ENCODE assay signal across 1 cellular context in the genomic region with DNA sequence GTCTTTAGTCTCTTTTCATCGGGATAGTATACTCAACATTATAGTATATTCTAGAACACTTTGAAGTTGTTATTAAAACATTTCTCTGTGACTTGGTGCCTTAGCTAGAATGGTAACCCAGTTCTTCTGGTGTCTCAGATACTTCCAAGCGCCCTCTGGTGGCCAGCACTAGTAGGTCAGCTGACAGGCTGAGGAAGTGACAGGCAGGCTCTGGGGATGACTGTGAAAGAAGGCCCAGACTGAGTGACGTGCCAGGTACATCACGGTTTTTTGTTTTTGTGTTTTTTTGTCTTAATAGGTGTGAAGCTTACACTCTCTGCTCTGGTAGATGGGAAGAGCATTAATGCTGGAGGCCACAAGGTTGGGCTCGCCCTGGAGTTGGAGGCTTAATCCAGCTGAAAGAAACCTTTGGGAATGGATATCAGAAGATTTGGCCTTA.
TF ChIP-seq lines count a peak whose summit lies in the region.

No MANE protein-coding gene starts in this region.

TF ChIP-seq in GM12878, 131 proteins besides CTCF, POLR2A, EP300 and RAD21 (continued from another document and continues in another):
- TF ChIP-seq, protein P1, sequence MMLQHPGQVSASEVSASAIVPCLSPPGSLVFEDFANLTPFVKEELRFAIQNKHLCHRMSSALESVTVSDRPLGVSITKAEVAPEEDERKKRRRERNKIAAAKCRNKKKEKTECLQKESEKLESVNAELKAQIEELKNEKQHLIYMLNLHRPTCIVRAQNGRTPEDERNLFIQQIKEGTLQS (IDR thresholded peaks at IDR 0.05; ENCODE audit: borderline replicate concordance, extremely low read depth, low read depth, low read length) = peak; percentile 54; the same call in 1 of the 2 replicates
- peak; percentile 85 for TF ChIP-seq RAD51 (IDR thresholded peaks at IDR 0.05)
- TF ChIP-seq POU2F2 (IDR thresholded peaks at IDR 0.05; ENCODE audit: borderline replicate concordance, low read depth, low read length) = no peak
- TF ChIP-seq ESRRA (IDR thresholded peaks at IDR 0.05; ENCODE audit: low read length) = no peak
- no peak for TF ChIP-seq HCFC1 (IDR thresholded peaks at IDR 0.05; ENCODE audit: low read length)
- TF ChIP-seq CREB1 (IDR thresholded peaks at IDR 0.05; ENCODE audit: low read depth) = peak; percentile 82
- peak; percentile 80 for TF ChIP-seq SMC3 (IDR thresholded peaks at IDR 0.05; ENCODE audit: borderline replicate concordance, low read length)
- no peak for TF ChIP-seq TCF3 (IDR thresholded peaks at IDR 0.05; ENCODE audit: borderline replicate concordance, insufficient read depth, low read depth, low read length)
- TF ChIP-seq, protein P2, sequence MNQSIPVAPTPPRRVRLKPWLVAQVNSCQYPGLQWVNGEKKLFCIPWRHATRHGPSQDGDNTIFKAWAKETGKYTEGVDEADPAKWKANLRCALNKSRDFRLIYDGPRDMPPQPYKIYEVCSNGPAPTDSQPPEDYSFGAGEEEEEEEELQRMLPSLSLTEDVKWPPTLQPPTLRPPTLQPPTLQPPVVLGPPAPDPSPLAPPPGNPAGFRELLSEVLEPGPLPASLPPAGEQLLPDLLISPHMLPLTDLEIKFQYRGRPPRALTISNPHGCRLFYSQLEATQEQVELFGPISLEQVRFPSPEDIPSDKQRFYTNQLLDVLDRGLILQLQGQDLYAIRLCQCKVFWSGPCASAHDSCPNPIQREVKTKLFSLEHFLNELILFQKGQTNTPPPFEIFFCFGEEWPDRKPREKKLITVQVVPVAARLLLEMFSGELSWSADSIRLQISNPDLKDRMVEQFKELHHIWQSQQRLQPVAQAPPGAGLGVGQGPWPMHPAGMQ (IDR thresholded peaks at IDR 0.05; ENCODE audit: borderline replicate concordance) = no peak
- TF ChIP-seq ZZZ3 (IDR thresholded peaks at IDR 0.05; ENCODE audit: control insufficient read depth, insufficient read length, low read depth) = no peak
- no peak for TF ChIP-seq ETV6 (conservative IDR thresholded peaks at IDR 0.05 in 1 of 2, IDR thresholded peaks at IDR 0.05 in 1 of 2; ENCODE audit: borderline replicate concordance in 1 of 2, low read depth in 1 of 2)
- no peak for TF ChIP-seq CHD4 (IDR thresholded peaks at IDR 0.05)
- TF ChIP-seq SMAD5 (IDR thresholded peaks at IDR 0.05; ENCODE audit: low read depth) = no peak
- peak; percentile 68 for TF ChIP-seq YY1 (IDR thresholded peaks at IDR 0.05; ENCODE audit: low read depth, low read length)
- TF ChIP-seq, protein P3, sequence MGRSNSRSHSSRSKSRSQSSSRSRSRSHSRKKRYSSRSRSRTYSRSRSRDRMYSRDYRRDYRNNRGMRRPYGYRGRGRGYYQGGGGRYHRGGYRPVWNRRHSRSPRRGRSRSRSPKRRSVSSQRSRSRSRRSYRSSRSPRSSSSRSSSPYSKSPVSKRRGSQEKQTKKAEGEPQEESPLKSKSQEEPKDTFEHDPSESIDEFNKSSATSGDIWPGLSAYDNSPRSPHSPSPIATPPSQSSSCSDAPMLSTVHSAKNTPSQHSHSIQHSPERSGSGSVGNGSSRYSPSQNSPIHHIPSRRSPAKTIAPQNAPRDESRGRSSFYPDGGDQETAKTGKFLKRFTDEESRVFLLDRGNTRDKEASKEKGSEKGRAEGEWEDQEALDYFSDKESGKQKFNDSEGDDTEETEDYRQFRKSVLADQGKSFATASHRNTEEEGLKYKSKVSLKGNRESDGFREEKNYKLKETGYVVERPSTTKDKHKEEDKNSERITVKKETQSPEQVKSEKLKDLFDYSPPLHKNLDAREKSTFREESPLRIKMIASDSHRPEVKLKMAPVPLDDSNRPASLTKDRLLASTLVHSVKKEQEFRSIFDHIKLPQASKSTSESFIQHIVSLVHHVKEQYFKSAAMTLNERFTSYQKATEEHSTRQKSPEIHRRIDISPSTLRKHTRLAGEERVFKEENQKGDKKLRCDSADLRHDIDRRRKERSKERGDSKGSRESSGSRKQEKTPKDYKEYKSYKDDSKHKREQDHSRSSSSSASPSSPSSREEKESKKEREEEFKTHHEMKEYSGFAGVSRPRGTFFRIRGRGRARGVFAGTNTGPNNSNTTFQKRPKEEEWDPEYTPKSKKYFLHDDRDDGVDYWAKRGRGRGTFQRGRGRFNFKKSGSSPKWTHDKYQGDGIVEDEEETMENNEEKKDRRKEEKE (IDR thresholded peaks at IDR 0.05) = no peak
- peak; percentile 93 for TF ChIP-seq HDGF (IDR thresholded peaks at IDR 0.05)
- TF ChIP-seq, protein P4, sequence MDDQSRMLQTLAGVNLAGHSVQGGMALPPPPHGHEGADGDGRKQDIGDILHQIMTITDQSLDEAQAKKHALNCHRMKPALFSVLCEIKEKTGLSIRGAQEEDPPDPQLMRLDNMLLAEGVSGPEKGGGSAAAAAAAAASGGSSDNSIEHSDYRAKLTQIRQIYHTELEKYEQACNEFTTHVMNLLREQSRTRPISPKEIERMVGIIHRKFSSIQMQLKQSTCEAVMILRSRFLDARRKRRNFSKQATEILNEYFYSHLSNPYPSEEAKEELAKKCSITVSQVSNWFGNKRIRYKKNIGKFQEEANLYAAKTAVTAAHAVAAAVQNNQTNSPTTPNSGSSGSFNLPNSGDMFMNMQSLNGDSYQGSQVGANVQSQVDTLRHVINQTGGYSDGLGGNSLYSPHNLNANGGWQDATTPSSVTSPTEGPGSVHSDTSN (IDR thresholded peaks at IDR 0.05; ENCODE audit: insufficient replicate concordance, low read depth, low read length) = peak; percentile 86
- peak; percentile 40; the same call in 1 of the 2 replicates for TF ChIP-seq RB1 (IDR thresholded peaks at IDR 0.05; ENCODE audit: borderline replicate concordance)
- TF ChIP-seq SRF (IDR thresholded peaks at IDR 0.05; ENCODE audit: low read depth in 2 of 2, low read length in 2 of 2) = no peak
- 0 out of 2 replicates have a peak, but pooled peaks have one; percentile 23 for TF ChIP-seq WRNIP1 (IDR thresholded peaks at IDR 0.05; ENCODE audit: borderline replicate concordance, low read depth, low read length)
- TF ChIP-seq RUNX3 (IDR thresholded peaks at IDR 0.05; ENCODE audit: low read length) = no peak; the same call in 1 of the 2 replicates
- TF ChIP-seq RELA (IDR thresholded peaks at IDR 0.05; ENCODE audit: borderline replicate concordance, partially characterized antibody) = no peak
- no peak for TF ChIP-seq TARDBP (IDR thresholded peaks at IDR 0.05; ENCODE audit: borderline replicate concordance)
- TF ChIP-seq, protein P5, sequence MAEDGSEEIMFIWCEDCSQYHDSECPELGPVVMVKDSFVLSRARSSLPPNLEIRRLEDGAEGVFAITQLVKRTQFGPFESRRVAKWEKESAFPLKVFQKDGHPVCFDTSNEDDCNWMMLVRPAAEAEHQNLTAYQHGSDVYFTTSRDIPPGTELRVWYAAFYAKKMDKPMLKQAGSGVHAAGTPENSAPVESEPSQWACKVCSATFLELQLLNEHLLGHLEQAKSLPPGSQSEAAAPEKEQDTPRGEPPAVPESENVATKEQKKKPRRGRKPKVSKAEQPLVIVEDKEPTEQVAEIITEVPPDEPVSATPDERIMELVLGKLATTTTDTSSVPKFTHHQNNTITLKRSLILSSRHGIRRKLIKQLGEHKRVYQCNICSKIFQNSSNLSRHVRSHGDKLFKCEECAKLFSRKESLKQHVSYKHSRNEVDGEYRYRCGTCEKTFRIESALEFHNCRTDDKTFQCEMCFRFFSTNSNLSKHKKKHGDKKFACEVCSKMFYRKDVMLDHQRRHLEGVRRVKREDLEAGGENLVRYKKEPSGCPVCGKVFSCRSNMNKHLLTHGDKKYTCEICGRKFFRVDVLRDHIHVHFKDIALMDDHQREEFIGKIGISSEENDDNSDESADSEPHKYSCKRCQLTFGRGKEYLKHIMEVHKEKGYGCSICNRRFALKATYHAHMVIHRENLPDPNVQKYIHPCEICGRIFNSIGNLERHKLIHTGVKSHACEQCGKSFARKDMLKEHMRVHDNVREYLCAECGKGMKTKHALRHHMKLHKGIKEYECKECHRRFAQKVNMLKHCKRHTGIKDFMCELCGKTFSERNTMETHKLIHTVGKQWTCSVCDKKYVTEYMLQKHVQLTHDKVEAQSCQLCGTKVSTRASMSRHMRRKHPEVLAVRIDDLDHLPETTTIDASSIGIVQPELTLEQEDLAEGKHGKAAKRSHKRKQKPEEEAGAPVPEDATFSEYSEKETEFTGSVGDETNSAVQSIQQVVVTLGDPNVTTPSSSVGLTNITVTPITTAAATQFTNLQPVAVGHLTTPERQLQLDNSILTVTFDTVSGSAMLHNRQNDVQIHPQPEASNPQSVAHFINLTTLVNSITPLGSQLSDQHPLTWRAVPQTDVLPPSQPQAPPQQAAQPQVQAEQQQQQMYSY (CRISPR knock-in tag; IDR thresholded peaks at IDR 0.05) = no peak
- TF ChIP-seq DPF2 (IDR thresholded peaks at IDR 0.05) = no peak
- TF ChIP-seq, protein P6, sequence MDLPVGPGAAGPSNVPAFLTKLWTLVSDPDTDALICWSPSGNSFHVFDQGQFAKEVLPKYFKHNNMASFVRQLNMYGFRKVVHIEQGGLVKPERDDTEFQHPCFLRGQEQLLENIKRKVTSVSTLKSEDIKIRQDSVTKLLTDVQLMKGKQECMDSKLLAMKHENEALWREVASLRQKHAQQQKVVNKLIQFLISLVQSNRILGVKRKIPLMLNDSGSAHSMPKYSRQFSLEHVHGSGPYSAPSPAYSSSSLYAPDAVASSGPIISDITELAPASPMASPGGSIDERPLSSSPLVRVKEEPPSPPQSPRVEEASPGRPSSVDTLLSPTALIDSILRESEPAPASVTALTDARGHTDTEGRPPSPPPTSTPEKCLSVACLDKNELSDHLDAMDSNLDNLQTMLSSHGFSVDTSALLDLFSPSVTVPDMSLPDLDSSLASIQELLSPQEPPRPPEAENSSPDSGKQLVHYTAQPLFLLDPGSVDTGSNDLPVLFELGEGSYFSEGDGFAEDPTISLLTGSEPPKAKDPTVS (IDR thresholded peaks at IDR 0.05; ENCODE audit: low read depth, low read length) = no peak
- TF ChIP-seq, protein P7, sequence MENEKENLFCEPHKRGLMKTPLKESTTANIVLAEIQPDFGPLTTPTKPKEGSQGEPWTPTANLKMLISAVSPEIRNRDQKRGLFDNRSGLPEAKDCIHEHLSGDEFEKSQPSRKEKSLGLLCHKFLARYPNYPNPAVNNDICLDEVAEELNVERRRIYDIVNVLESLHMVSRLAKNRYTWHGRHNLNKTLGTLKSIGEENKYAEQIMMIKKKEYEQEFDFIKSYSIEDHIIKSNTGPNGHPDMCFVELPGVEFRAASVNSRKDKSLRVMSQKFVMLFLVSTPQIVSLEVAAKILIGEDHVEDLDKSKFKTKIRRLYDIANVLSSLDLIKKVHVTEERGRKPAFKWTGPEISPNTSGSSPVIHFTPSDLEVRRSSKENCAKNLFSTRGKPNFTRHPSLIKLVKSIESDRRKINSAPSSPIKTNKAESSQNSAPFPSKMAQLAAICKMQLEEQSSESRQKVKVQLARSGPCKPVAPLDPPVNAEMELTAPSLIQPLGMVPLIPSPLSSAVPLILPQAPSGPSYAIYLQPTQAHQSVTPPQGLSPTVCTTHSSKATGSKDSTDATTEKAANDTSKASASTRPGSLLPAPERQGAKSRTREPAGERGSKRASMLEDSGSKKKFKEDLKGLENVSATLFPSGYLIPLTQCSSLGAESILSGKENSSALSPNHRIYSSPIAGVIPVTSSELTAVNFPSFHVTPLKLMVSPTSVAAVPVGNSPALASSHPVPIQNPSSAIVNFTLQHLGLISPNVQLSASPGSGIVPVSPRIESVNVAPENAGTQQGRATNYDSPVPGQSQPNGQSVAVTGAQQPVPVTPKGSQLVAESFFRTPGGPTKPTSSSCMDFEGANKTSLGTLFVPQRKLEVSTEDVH (IDR thresholded peaks at IDR 0.05; ENCODE audit: low read depth, partially characterized antibody) = no peak
- TF ChIP-seq, protein P8, sequence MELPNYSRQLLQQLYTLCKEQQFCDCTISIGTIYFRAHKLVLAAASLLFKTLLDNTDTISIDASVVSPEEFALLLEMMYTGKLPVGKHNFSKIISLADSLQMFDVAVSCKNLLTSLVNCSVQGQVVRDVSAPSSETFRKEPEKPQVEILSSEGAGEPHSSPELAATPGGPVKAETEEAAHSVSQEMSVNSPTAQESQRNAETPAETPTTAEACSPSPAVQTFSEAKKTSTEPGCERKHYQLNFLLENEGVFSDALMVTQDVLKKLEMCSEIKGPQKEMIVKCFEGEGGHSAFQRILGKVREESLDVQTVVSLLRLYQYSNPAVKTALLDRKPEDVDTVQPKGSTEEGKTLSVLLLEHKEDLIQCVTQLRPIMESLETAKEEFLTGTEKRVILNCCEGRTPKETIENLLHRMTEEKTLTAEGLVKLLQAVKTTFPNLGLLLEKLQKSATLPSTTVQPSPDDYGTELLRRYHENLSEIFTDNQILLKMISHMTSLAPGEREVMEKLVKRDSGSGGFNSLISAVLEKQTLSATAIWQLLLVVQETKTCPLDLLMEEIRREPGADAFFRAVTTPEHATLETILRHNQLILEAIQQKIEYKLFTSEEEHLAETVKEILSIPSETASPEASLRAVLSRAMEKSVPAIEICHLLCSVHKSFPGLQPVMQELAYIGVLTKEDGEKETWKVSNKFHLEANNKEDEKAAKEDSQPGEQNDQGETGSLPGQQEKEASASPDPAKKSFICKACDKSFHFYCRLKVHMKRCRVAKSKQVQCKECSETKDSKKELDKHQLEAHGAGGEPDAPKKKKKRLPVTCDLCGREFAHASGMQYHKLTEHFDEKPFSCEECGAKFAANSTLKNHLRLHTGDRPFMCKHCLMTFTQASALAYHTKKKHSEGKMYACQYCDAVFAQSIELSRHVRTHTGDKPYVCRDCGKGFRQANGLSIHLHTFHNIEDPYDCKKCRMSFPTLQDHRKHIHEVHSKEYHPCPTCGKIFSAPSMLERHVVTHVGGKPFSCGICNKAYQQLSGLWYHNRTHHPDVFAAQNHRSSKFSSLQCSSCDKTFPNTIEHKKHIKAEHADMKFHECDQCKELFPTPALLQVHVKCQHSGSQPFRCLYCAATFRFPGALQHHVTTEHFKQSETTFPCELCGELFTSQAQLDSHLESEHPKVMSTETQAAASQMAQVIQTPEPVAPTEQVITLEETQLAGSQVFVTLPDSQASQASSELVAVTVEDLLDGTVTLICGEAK (IDR thresholded peaks at IDR 0.05; ENCODE audit: borderline replicate concordance) = no peak
- TF ChIP-seq MTA2 (IDR thresholded peaks at IDR 0.05; ENCODE audit: low read depth) = no peak
- TF ChIP-seq CBX5 (IDR thresholded peaks at IDR 0.05; ENCODE audit: low read depth) = 0 out of 2 replicates have a peak, but pooled peaks have one; percentile 34
- no peak for TF ChIP-seq MYC (IDR thresholded peaks at IDR 0.05; ENCODE audit: insufficient read depth, insufficient read length, insufficient replicate concordance, low read length, severe bottlenecking)
- TF ChIP-seq BHLHE40 (IDR thresholded peaks at IDR 0.05; ENCODE audit: borderline replicate concordance in 1 of 2, low read depth in 2 of 2, low read length in 1 of 2) = peak in 1 of 2 experiments; percentile 37; a peak in 1 of 4 replicates
- TF ChIP-seq, protein P9, sequence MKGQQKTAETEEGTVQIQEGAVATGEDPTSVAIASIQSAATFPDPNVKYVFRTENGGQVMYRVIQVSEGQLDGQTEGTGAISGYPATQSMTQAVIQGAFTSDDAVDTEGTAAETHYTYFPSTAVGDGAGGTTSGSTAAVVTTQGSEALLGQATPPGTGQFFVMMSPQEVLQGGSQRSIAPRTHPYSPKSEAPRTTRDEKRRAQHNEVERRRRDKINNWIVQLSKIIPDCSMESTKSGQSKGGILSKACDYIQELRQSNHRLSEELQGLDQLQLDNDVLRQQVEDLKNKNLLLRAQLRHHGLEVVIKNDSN (IDR thresholded peaks at IDR 0.05; ENCODE audit: borderline replicate concordance, extremely low read length, insufficient read depth, low read depth, low read length) = peak; percentile 51
- TF ChIP-seq EED (IDR thresholded peaks at IDR 0.05; ENCODE audit: low read depth) = no peak
- peak; percentile 74 for TF ChIP-seq CREM (IDR thresholded peaks at IDR 0.05; ENCODE audit: low read depth)
- no peak for TF ChIP-seq ZNF217 (IDR thresholded peaks at IDR 0.05)
- TF ChIP-seq NBN (IDR thresholded peaks at IDR 0.05) = peak; percentile 74
- no peak for TF ChIP-seq SIN3A (IDR thresholded peaks at IDR 0.05; ENCODE audit: low read depth, low read length)
- no peak for TF ChIP-seq GATAD2B (conservative IDR thresholded peaks at IDR 0.05; ENCODE audit: low read depth)
- TF ChIP-seq JUNB (IDR thresholded peaks at IDR 0.05) = no peak
- TF ChIP-seq SPI1 (IDR thresholded peaks at IDR 0.05; ENCODE audit: borderline replicate concordance, insufficient read depth, low read depth, low read length) = peak; percentile 81; the same call in 1 of the 2 replicates
